In genomic region chr16:22191089-22191965, GRCh38 we compare ENCODE assay signal across 8 cellular contexts. TPM values are rescaled to one million over a fixed set of nuclear protein-coding genes. Genes with fewer than 3 reads are reported as not detected.
A peak's percentile ranks its signal among the peaks of the same experiment; 100 is the strongest.
DNase-seq lines count a peak whose midpoint lies in the region; ATAC-seq and TF ChIP-seq lines count a peak whose summit lies in the region.

No MANE protein-coding gene starts in this region.

- no peaks in the 10 kb centered on the region for H3K9me3 ChIP-seq in mammary epithelial cell (replicated peaks; ENCODE audit: insufficient read depth, low read length)

- CTCF ChIA-PET in mammary epithelial cell (lab: Charles Lee; ENCODE audit: low non-redundant PET) = interaction anchor here (0.6 kb wide), 1 partner anchor 92 kb away, joined by 3 read pairs; no protein-coding TSS in a partner anchor

- dilution Hi-C loops in mammary epithelial cell (cut with HindIII; ENCODE audit: low sequenced_read_pairs) = loop anchor here (10.0 kb wide), 1 partner anchor 63 kb away; no protein-coding TSS in a partner anchor

- BruUV-seq in mammary epithelial cell (replicated peaks; lab: Mats Ljungman, UMichigan) = TSS peak; percentile 82

- peak overlapping the region; percentile 94 for H3K27ac ChIP-seq in mammary epithelial cell (ENCODE audit: insufficient read depth, low read depth, low read length)

- intact Hi-C loops in mammary epithelial cell (cut with micrococcal nuclease) = loop anchor here (10.0 kb wide), 1 partner anchor 587 kb away; no protein-coding TSS in a partner anchor

- H3K4me2 ChIP-seq in mammary epithelial cell (ENCODE audit: insufficient read depth, low read depth, low read length) = peak overlapping the region; percentile 92

- no peaks in the 10 kb centered on the region for H3K79me2 ChIP-seq in mammary epithelial cell (ENCODE audit: insufficient read depth, low read length)

- ATAC-seq in GM18873 (IDR thresholded peaks at IDR 0.05; ENCODE audit: low FRiP score, unreplicated experiment) (peak; percentile 28), HG03135 (IDR thresholded peaks at IDR 0.05; ENCODE audit: unreplicated experiment) (peak; percentile 25)

- no peaks in the 10 kb centered on the region for H3K36me3 ChIP-seq in mammary epithelial cell (ENCODE audit: insufficient read depth, low read length)

- H3K9ac ChIP-seq in mammary epithelial cell (ENCODE audit: insufficient read depth, low read length) = peak overlapping the region; percentile 84

- H2AFZ ChIP-seq in mammary epithelial cell (ENCODE audit: low read depth, low read length) = peak overlapping the region; percentile 86

- TF ChIP-seq CTCF in WI38 (IDR thresholded peaks at IDR 0.05; ENCODE audit: low read depth, low read length) (no peak), mammary epithelial cell (conservative IDR thresholded peaks at IDR 0.05 in 1 of 2, IDR thresholded peaks at IDR 0.05 in 1 of 2; ENCODE audit: extremely low read depth in 1 of 2, insufficient read depth in 1 of 2, low read depth in 1 of 2, low read length in 2 of 2) (no peak)

- DNase-seq in 8988T = peak; percentile 55
- DNase-seq in NCI-H2196 treated with DMSO at 0.1 percent for 48 hours (lab: John Stamatoyannopoulos, UW; ENCODE audit: unreplicated experiment) = peak; percentile 98
- peak; percentile 97 for DNase-seq in mammary epithelial cell
- peak; percentile 93 for DNase-seq in inferior parietal cortex (ENCODE audit: extremely low spot score)
- peak; percentile 95 to 99 for DNase-seq in stimulated activated CD4-positive, alpha-beta T cell treated with anti-CD3 and anti-CD28 coated beads, Interleukin-12 subunit alpha, Interleukin-12 subunit beta, amount 100 ng/mL, for 24 hours (ENCODE audit: low read depth in 2 of 2)

- H3K27me3 ChIP-seq in mammary epithelial cell (ENCODE audit: insufficient read depth, low read length) = no peaks in the 10 kb centered on the region

- peaks cover 35% of the 10 kb centered on the region for H3K4me1 ChIP-seq in mammary epithelial cell (ENCODE audit: insufficient read depth, low read length)

- 3% methylated on average over 14 of the region's 33 CpGs for WGBS in mammary epithelial cell (ENCODE audit: low coverage, missing lambda C conversion rate)

- H4K20me1 ChIP-seq in mammary epithelial cell (ENCODE audit: insufficient read depth, low read length) = no peaks in the 10 kb centered on the region

- H3K4me3 ChIP-seq in WI38 (ENCODE audit: low read depth, low read length) (peak overlapping the region; percentile 61), mammary epithelial cell (replicated peaks in 1 of 3; ENCODE audit: insufficient read depth in 1 of 3, low read depth in 2 of 3, low read length in 3 of 3) (peak overlapping the region; percentile 48 to 66 (median 56))

- in situ Hi-C loops in mammary epithelial cell (cut with MboI; ENCODE audit: low sequenced_read_pairs in 2 of 2) = loop anchor here in 1 of 2 donors (25.0 kb wide), 1 partner anchor 379 kb away; no protein-coding TSS in a partner anchor

RNA-seq across cellular contexts. Expression of gene EEF2K, which starts 14.8 kb away (rescaled TPM):
- 10 to 100 TPM; 16.0 to 22.8 TPM for total RNA-seq in mammary epithelial cell
- 16.3 TPM for polyA plus RNA-seq in mammary epithelial cell
- 27.0 TPM for polyA minus RNA-seq in mammary epithelial cell

RNA-seq across cellular contexts. Expression of gene SDR42E2, which starts 29.0 kb away (rescaled TPM):
- not detected for total RNA-seq in mammary epithelial cell
- not detected for polyA plus RNA-seq in mammary epithelial cell
- polyA minus RNA-seq in mammary epithelial cell = not detected

Comparison
In these comparisons a context has a peak if more than half of its experiments do, and no peak if none do; other contexts are left out.
1. Peak in every context shown above with its lines: DNase-seq, ATAC-seq, H3K4me3 ChIP-seq and H3K27ac ChIP-seq.